In the genomic region with DNA sequence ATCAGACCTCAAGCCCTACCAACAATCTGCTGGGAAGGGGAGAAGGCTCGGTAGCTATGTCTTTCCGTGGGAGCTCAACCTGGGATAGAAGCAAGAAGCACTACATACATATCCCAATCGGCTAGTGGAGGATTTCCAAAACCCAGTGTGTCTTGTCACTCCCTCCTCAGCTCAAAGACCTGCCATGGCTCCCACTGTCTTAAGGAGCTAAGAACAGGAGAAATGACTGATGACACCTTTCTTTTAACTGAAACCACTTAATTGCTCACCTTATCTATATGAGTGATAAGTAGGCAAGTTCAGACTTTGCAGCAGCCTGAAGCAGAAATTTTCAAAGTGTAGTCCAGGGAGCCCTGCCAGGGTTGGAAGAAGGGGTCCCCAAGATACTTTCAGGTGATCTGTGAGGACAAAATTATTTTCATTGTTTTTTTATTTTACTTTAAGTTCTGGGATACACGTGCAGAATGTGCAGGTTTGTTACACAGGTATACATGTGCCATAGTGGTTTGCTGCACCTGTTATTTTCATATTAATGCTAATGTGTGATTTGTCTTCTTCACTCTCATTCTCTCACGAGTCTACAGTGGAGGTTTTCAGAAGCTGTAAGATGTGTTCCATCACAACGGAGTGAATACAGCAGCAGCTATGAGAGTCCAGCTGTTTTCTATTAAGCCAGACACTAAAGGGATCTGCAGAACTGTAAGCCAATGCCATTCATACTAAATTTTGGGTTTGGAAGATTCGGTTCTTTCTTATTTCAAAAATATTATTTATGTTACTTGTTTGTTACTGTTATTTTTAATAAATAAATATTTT, we compare ENCODE assay signal across 13 cellular contexts.
"Had no signal": no experiment of that assay in that cellular context is flagged by ENCODE, and none has a peak within 500 bp of the region (broad histone marks: within the 10 kb centered on the region; RNA-seq: fewer than 3 reads in every experiment).

No MANE protein-coding gene starts in this region.

- H3K27ac ChIP-seq: body of pancreas, right atrium auricular region, skin epidermis, transverse colon had no signal

- H3K27me3 ChIP-seq: body of pancreas, right atrium auricular region had no signal

- H3K36me3 ChIP-seq: right atrium auricular region, transverse colon had no signal

- H3K4me3 ChIP-seq: body of pancreas, lung, right atrium auricular region, skin epidermis, transverse colon had no signal

- ATAC-seq: body of pancreas, left cardiac atrium had no signal

- DNase-seq: amniotic stem cell; body of pancreas; central memory CD4-positive, alpha-beta T cell; cortex of kidney; effector CD8-positive, alpha-beta T cell; glutamatergic neuron; left cardiac atrium; naive thymus-derived CD4-positive, alpha-beta T cell; posterior cingulate gyrus; transverse colon had no signal

- H3K4me1 ChIP-seq: body of pancreas, right atrium auricular region had no signal
